16 cellular contexts compared by ENCODE assay signal in genomic region chr5:126461838-126462237, GRCh38. TPM values are rescaled to one million over a fixed set of nuclear protein-coding genes. Genes with fewer than 3 reads are reported as not detected.
A peak's percentile ranks its signal among the peaks of the same experiment; 100 is the strongest.
DNase-seq lines count a peak whose midpoint lies in the region; ATAC-seq and TF ChIP-seq lines count a peak whose summit lies in the region.
"Had no signal": no experiment of that assay in that cellular context is flagged by ENCODE, and none has a peak within 500 bp of the region (broad histone marks: within the 10 kb centered on the region; RNA-seq: fewer than 3 reads in every experiment).

No MANE protein-coding gene starts in this region.

- POLR2A ChIA-PET in HEK293T (lab: Yijun Ruan, JAX), result no interaction called here

- peak; percentile 14 for ATAC-seq in GM18517 (IDR thresholded peaks at IDR 0.05; ENCODE audit: unreplicated experiment)
- ATAC-seq in GM21825 (IDR thresholded peaks at IDR 0.05; ENCODE audit: unreplicated experiment), result peak; percentile 9
- ATAC-seq in HG03521 (IDR thresholded peaks at IDR 0.05; ENCODE audit: unreplicated experiment), result peak; percentile 14
- ATAC-seq: HCT116 had no signal

- H3K36me3 ChIP-seq in rectal smooth muscle tissue (ENCODE audit: control insufficient read depth, insufficient read depth, low read length), result no peaks in the 10 kb centered on the region

- CTCF ChIA-PET in HEK293T (lab: Yijun Ruan, JAX), result no interaction called here

- H3K4me3 ChIP-seq in rectal smooth muscle tissue (ENCODE audit: low read length), result no peak overlapping the region
- H3K4me3 ChIP-seq: SJSA1 had no signal

- in situ Hi-C loops in G401 (cut with HindIII; ENCODE audit: low sequenced_read_pairs), result no loop called here

- no peak for DNase-seq in NCI-H2171 treated with DMSO at 0.1 percent for 48 hours (lab: John Stamatoyannopoulos, UW)
- no peak for DNase-seq in G401 (ENCODE audit: low spot score)
- no peak for DNase-seq in NCI-H526 (lab: John Stamatoyannopoulos, UW)
- DNase-seq in HEK293T (ENCODE audit: extremely low spot score), result no peak
- DNase-seq: activated CD4-positive, alpha-beta T cell treated with anti-CD3 and anti-CD28 coated beads, Interleukin-2, amount 50 U/mL, for 1 hour; activated naive CD8-positive, alpha-beta T cell treated with anti-CD3 and anti-CD28 coated beads, Interleukin-2, amount 10 ng/mL, durations not matched to agents 7 days and 5 days; endodermal cell; hippocampal formation; NCI-H524; stimulated activated naive CD4-positive, alpha-beta T cell had no signal

- H3K4me1 ChIP-seq in rectal smooth muscle tissue (ENCODE audit: control insufficient read depth, insufficient read depth, low read length), result no peaks in the 10 kb centered on the region
- H3K4me1 ChIP-seq: SJSA1 had no signal

- no peak overlapping the region for H3K9ac ChIP-seq in rectal smooth muscle tissue (ENCODE audit: low read length)

- H3K27ac ChIP-seq in rectal smooth muscle tissue (ENCODE audit: low read depth, low read length), result peak overlapping the region; percentile 46
- H3K27ac ChIP-seq: SJSA1 had no signal

- H3K27me3 ChIP-seq in rectal smooth muscle tissue (ENCODE audit: control insufficient read depth, insufficient read depth, low read length), result no peaks in the 10 kb centered on the region
- H3K27me3 ChIP-seq: SJSA1 had no signal

TF ChIP-seq in HEK293T, 16 proteins besides CTCF, POLR2A, EP300 and RAD21:
- no peak for TF ChIP-seq FOXM1 (IDR thresholded peaks at IDR 0.05; ENCODE audit: borderline replicate concordance)
- TF ChIP-seq CTBP1 (IDR thresholded peaks at IDR 0.05; ENCODE audit: borderline replicate concordance), result no peak

RNA-seq across cellular contexts. Expression of gene GRAMD2B, which starts 38.6 kb away (rescaled TPM):
- total RNA-seq in G401 (2014; rRNA removed; shearing (Covaris generic)), result 0.31 and 3.7 TPM in 2 replicates
